In genomic region chr19:58042709-58043340, GRCh38 we compare ENCODE assay signal across 1 cellular context.
TF ChIP-seq lines count a peak whose summit lies in the region.

No MANE protein-coding gene starts in this region.

TF ChIP-seq in HepG2, 621 proteins besides CTCF, POLR2A, EP300 and RAD21:
- TF ChIP-seq NBN (conservative IDR thresholded peaks at IDR 0.05), result no peak
- no peak for TF ChIP-seq ZBTB3 (CRISPR knock-in tag; IDR thresholded peaks at IDR 0.05; ENCODE audit: borderline replicate concordance, low read depth)
- peak; percentile 73 for TF ChIP-seq ZBTB33 (CRISPR knock-in tag; IDR thresholded peaks at IDR 0.05)
- no peak for TF ChIP-seq RAD51 (IDR thresholded peaks at IDR 0.05; ENCODE audit: borderline replicate concordance)
- TF ChIP-seq KLF13 (CRISPR knock-in tag; IDR thresholded peaks at IDR 0.05), result no peak
- no peak for TF ChIP-seq SP4 (CRISPR knock-in tag; IDR thresholded peaks at IDR 0.05)
- no peak for TF ChIP-seq POLR2G (IDR thresholded peaks at IDR 0.05; ENCODE audit: low read depth, low read length)
- no peak for TF ChIP-seq AHR (CRISPR knock-in tag; IDR thresholded peaks at IDR 0.05)
